In genomic region chr2:60553992-60554648, GRCh38 we compare ENCODE assay signal across 7 cellular contexts. TPM values are rescaled to one million over a fixed set of nuclear protein-coding genes. Genes with fewer than 3 reads are reported as not detected.
DNase-seq lines count a peak whose midpoint lies in the region; ATAC-seq, FAIRE-seq and TF ChIP-seq lines count a peak whose summit lies in the region.

No MANE protein-coding gene starts in this region.

- ATAC-seq in aorta (ENCODE audit: low FRiP score), result no peak
- ATAC-seq in HG02798 (IDR thresholded peaks at IDR 0.05; ENCODE audit: poor library complexity, unreplicated experiment), result no peak

- intact Hi-C loops in aorta (cut with DNase I), result no loop called here

- peak overlapping the region; percentile 34 for H4K91ac ChIP-seq in H1 (replicated peaks; ENCODE audit: insufficient read length, low read length)

- H3K36me3 ChIP-seq in ES-I3 (ENCODE audit: insufficient read depth, low read length), result no peaks in the 10 kb centered on the region
- no peaks in the 10 kb centered on the region for H3K36me3 ChIP-seq in H1 (ENCODE audit: control insufficient read depth in 2 of 4, insufficient read depth in 4 of 4, low read length in 3 of 4)
- H3K36me3 ChIP-seq in aorta (ENCODE audit: control insufficient read depth in 1 of 2, insufficient read depth in 2 of 2, low read length in 1 of 2), result no peaks in the 10 kb centered on the region

- WGBS in H1 (ENCODE audit: extremely low coverage in 1 of 2, insufficient coverage in 1 of 2, insufficient read length in 1 of 2, insufficient replicate concordance in 2 of 2, low coverage in 1 of 2, low lambda C conversion rate in 2 of 2, missing lambda C conversion rate in 1 of 2), 2 experiments, result 7% methylated on average over 19 of the region's 61 CpGs; no CpG with 5 or more reads in 1 of the 2 experiments
- 0 to 1% methylated on average over 60 to 61 of the region's 61 CpGs for WGBS in aorta, 2 donors

- no peak for TF ChIP-seq CTCF in H1 (IDR thresholded peaks at IDR 0.05; ENCODE audit: control extremely low read depth in 1 of 3, insufficient read depth in 1 of 3, low read depth in 1 of 3, low read length in 3 of 3)

- CTCF ChIA-PET in HEK293T (lab: Yijun Ruan, JAX), result interaction anchor here (1.2 kb wide), 1 partner anchor 28 kb away, joined by 3 read pairs; no protein-coding TSS in a partner anchor
- CTCF ChIA-PET in H1 (lab: Charles Lee; ENCODE audit: partially characterized antibody), result no interaction called here

- no peak for TF ChIP-seq EP300 in H1 (IDR thresholded peaks at IDR 0.05; ENCODE audit: borderline replicate concordance in 1 of 2, low read depth in 2 of 2, low read length in 2 of 2)

- no peak overlapping the region for H2AK5ac ChIP-seq in H1 (ENCODE audit: low read depth, low read length)

- H3K9me3 ChIP-seq in ES-I3 (ENCODE audit: control insufficient read depth, insufficient read depth, low read length), result no peaks in the 10 kb centered on the region
- H3K9me3 ChIP-seq in H1 (ENCODE audit: insufficient read depth in 2 of 2, low read depth in 1 of 2, low read length in 1 of 2), result no peaks in the 10 kb centered on the region
- no peaks in the 10 kb centered on the region for H3K9me3 ChIP-seq in aorta (ENCODE audit: control insufficient read depth, low read length)

- H3K9ac ChIP-seq in ES-I3 (ENCODE audit: low read depth, low read length), result peak overlapping the region; percentile 97
- H3K9ac ChIP-seq in H1 (replicated peaks in 1 of 4; ENCODE audit: extremely low read depth in 1 of 4, low read depth in 3 of 4, low read length in 3 of 4), result peak overlapping the region; percentile 2 to 67 (median 42); a peak in 6 of 7 replicates

- no peak overlapping the region for H2BK12ac ChIP-seq in H1 (ENCODE audit: low read depth, low read length)

- FAIRE-seq in H1 (lab: Jason Lieb, UNC), result no peak

- H3K56ac ChIP-seq in H1 (replicated peaks; ENCODE audit: insufficient read length, low read depth, low read length), result peak overlapping the region; percentile 72

- peak overlapping the region; percentile 48 for H4K5ac ChIP-seq in H1 (ENCODE audit: insufficient read length, low read depth, low read length)

- H3K23me2 ChIP-seq in H1 (ENCODE audit: low read depth, low read length), result peaks cover 42% of the 10 kb centered on the region

- no peak overlapping the region for H3K14ac ChIP-seq in H1 (ENCODE audit: insufficient read length)

- H2AFZ ChIP-seq in H1 (ENCODE audit: low read length), result no peak overlapping the region

- TF ChIP-seq POLR2A in H1 (IDR thresholded peaks at IDR 0.05; ENCODE audit: control extremely low read depth in 1 of 2, low read depth in 2 of 2, low read length in 2 of 2), result no peak

- H3K4ac ChIP-seq in H1 (replicated peaks; ENCODE audit: insufficient read length, low read depth, low read length), result no peak overlapping the region

- H3K79me1 ChIP-seq in H1 (ENCODE audit: low read depth, low read length), result no peaks in the 10 kb centered on the region

- no peak overlapping the region for H2BK120ac ChIP-seq in H1 (replicated peaks; ENCODE audit: low read depth, low read length)

- no peak overlapping the region for H2BK20ac ChIP-seq in H1 (ENCODE audit: low read length)

- no peak overlapping the region for H3K23ac ChIP-seq in H1 (ENCODE audit: insufficient read length)

- no peak for TF ChIP-seq RAD21 in H1 (IDR thresholded peaks at IDR 0.05 in 1 of 2, conservative IDR thresholded peaks at IDR 0.05 in 1 of 2; ENCODE audit: low read depth in 2 of 2, low read length in 2 of 2)

- DNase-seq in HEK293T (ENCODE audit: extremely low spot score), result no peak
- peak; percentile 58 for DNase-seq in SK-N-DZ (ENCODE audit: low spot score)
- DNase-seq in H1 (ENCODE audit: low read depth in 1 of 2, low spot score in 2 of 2), result peak in 1 of 2 experiments; percentile 80
- DNase-seq in mucosa of gallbladder (ENCODE audit: low spot score), result peak; percentile 26
- DNase-seq in aorta, result peak; percentile 55 to 80

- no peaks in the 10 kb centered on the region for H3K27me3 ChIP-seq in H1 (replicated peaks in 1 of 4; ENCODE audit: control insufficient read depth in 3 of 4, extremely low read depth in 1 of 4, insufficient read depth in 3 of 4, low read length in 3 of 4)
- peaks cover 0 to 5% of the 10 kb centered on the region in 2 donors for H3K27me3 ChIP-seq in aorta (ENCODE audit: control insufficient read depth in 1 of 2, insufficient read depth in 2 of 2, low read length in 1 of 2)

- H3K27ac ChIP-seq in H1 (ENCODE audit: low read depth, low read length) (no peak overlapping the region), aorta (ENCODE audit: low read depth in 1 of 2, low read length in 2 of 2) (no peak overlapping the region)

- peak overlapping the region; percentile 97 to 99 for H3K4me2 ChIP-seq in H1 (ENCODE audit: insufficient read depth in 1 of 2, low read depth in 2 of 2, low read length in 2 of 2)

- H4K20me1 ChIP-seq in H1 (replicated peaks in 1 of 2; ENCODE audit: control insufficient read depth in 1 of 2, insufficient read depth in 2 of 2, low read length in 2 of 2), result peaks cover 0 to 1% of the 10 kb centered on the region in 2 experiments

- H3K4me3 ChIP-seq in H1 (ENCODE audit: extremely low read depth in 1 of 4, insufficient read depth in 2 of 4, low read depth in 3 of 4, low read length in 4 of 4), result peak overlapping the region; percentile 64 to 96 (median 84)
- H3K4me3 ChIP-seq in aorta (ENCODE audit: low read length in 2 of 2), result peak overlapping the region; percentile 32 to 58

- peak overlapping the region; percentile 77 for H4K8ac ChIP-seq in H1 (ENCODE audit: extremely low read depth, insufficient read depth, low read length)

- peak overlapping the region; percentile 95 for H3K18ac ChIP-seq in H1 (ENCODE audit: extremely low read depth, low read length)

- no peak overlapping the region for H2BK15ac ChIP-seq in H1 (ENCODE audit: low read length)

- POLR2A ChIA-PET in HEK293T (lab: Yijun Ruan, JAX), result interaction anchor here (0.7 to 1.6 kb wide), 7 partner anchors 8 to 113 kb away, joined by 3 to 5 read pairs (median 3); no protein-coding TSS in a partner anchor
- POLR2A ChIA-PET in H1 (lab: Charles Lee; ENCODE audit: partially characterized antibody), result interaction anchor here (0.9 to 1.3 kb wide), 4 partner anchors 16 to 89 kb away, joined by 3 to 6 read pairs (median 6); no protein-coding TSS in a partner anchor

- H2BK5ac ChIP-seq in H1 (ENCODE audit: low read depth, low read length), result 0 out of 2 replicates have a peak overlapping the region, but pooled peaks have one; percentile 16

- H3K4me1 ChIP-seq in ES-I3 (ENCODE audit: insufficient read depth, low read length), result no peaks in the 10 kb centered on the region
- H3K4me1 ChIP-seq in H1 (replicated peaks in 1 of 4; ENCODE audit: control insufficient read depth in 3 of 4, insufficient read depth in 4 of 4, low read length in 3 of 4), result peaks cover 0 to 7% (median 0%) of the 10 kb centered on the region in 4 experiments; a peak in 4 of 7 replicates
- H3K4me1 ChIP-seq in aorta (ENCODE audit: control insufficient read depth in 1 of 2, insufficient read depth in 2 of 2, low read length in 2 of 2), result no peaks in the 10 kb centered on the region

- H3K79me2 ChIP-seq in H1 (ENCODE audit: control insufficient read depth in 1 of 2, insufficient read depth in 2 of 2, low read length in 2 of 2), result peaks cover 0 to 28% of the 10 kb centered on the region in 2 experiments; a peak in 3 of 4 replicates

TF ChIP-seq in HEK293T, 16 proteins besides CTCF, POLR2A, EP300 and RAD21:
- TF ChIP-seq FOXA1 (IDR thresholded peaks at IDR 0.05) (no peak), ELF4 (IDR thresholded peaks at IDR 0.05) (no peak), L3MBTL2 (conservative IDR thresholded peaks at IDR 0.05) (0 out of 2 replicates have a peak, but pooled peaks have one; percentile 8), PKNOX1 (IDR thresholded peaks at IDR 0.05) (no peak)
TF ChIP-seq in HEK293T: peak in this region for 1.

TF ChIP-seq in H1, 55 proteins besides CTCF, POLR2A, EP300 and RAD21:
- TF ChIP-seq POU5F1 (IDR thresholded peaks at IDR 0.05; ENCODE audit: low read depth, low read length) (no peak), RBBP5 (IDR thresholded peaks at IDR 0.05; ENCODE audit: borderline replicate concordance, low read depth, low read length) (peak; percentile 91; the same call in 1 of the 2 replicates), ASH2L (IDR thresholded peaks at IDR 0.05; ENCODE audit: low read length) (peak; percentile 87), SIN3A (conservative IDR thresholded peaks at IDR 0.05 in 1 of 2, IDR thresholded peaks at IDR 0.05 in 1 of 2; ENCODE audit: low read depth in 1 of 2, low read length in 2 of 2) (0 out of 4 replicates have a peak, but pooled peaks of 1 of the 2 experiments have one; percentile 61), KDM4A (IDR thresholded peaks at IDR 0.05; ENCODE audit: low read depth, low read length, severe bottlenecking) (peak; percentile 76), CTBP2 (IDR thresholded peaks at IDR 0.05; ENCODE audit: borderline replicate concordance, insufficient read depth, insufficient read length, low read length) (peak; percentile 88)

RNA-seq across cellular contexts. Expression of gene BCL11A, which starts 0.7 kb away (rescaled TPM):
- 12.0 and 17.2 TPM in 2 replicates for polyA plus RNA-seq in SK-N-DZ (2014; cell fraction: cytosol; rRNA removed)
- 20.7 and 24.1 TPM in 2 replicates for polyA plus RNA-seq in SK-N-DZ (2014; cell fraction: nucleus; rRNA removed)
- 59.3 and 61.3 TPM in 2 replicates for total RNA-seq in H1 (2021; fragmentation: NEBNext Ultra II Directional; extraction: Animal tissue kit (Norgen Biotek cat#: 25700))
- polyA plus RNA-seq in H1 (2011; rRNA removed), result 11.9 and 12.2 TPM in 2 replicates
- polyA plus RNA-seq in H1 (2011; cell fraction: cytosol; rRNA removed), result 12.9 TPM
- 22.4 TPM for polyA plus RNA-seq in H1 (2011; cell fraction: nucleus; rRNA removed)
- 23.1 to 35.1 TPM (median 27.2 TPM) in 4 replicates for polyA plus RNA-seq in H1 (2012, experiment 1 of 2)
- 25.7 TPM for polyA plus RNA-seq in H1 (2012, experiment 2 of 2)
- 28.0 TPM for polyA plus RNA-seq in H1 (2013, experiment 1 of 2)
- polyA plus RNA-seq in H1 (2013, experiment 2 of 2), result 29.7 TPM
- 38.6 and 49.0 TPM in 2 replicates for polyA minus RNA-seq in H1 (2011; rRNA and poly(A)+ RNA removed)
- polyA minus RNA-seq in H1 (2011; cell fraction: cytosol; rRNA and poly(A)+ RNA removed), result 30.3 TPM
- polyA minus RNA-seq in H1 (2011; cell fraction: nucleus; rRNA and poly(A)+ RNA removed), result 83.2 TPM
- 21.3 TPM for total RNA-seq in mucosa of gallbladder
- total RNA-seq in aorta, result 1 to 10 TPM in 1 of 2 donors, under 1 TPM in 1; 0.97 to 2.0 TPM
- polyA plus RNA-seq in aorta, result 1 to 10 TPM in 1 of 2 donors, not detected in 1; 4.4 TPM
